ENCODE assay signal across 28 cellular contexts in genomic region chr22:37342065-37342464, GRCh38. TPM values are rescaled to one million over a fixed set of nuclear protein-coding genes. Genes with fewer than 3 reads are reported as not detected.
"Had no signal": no experiment of that assay in that cellular context is flagged by ENCODE, and none has a peak within 500 bp of the region (broad histone marks: within the 10 kb centered on the region; RNA-seq: fewer than 3 reads in every experiment).

No MANE protein-coding gene starts in this region.

- H3K27ac Mint-ChIP-seq: activated CD4-positive, alpha-beta memory T cell treated with anti-CD3 and anti-CD28 coated beads for 36 hours; activated CD4-positive, alpha-beta T cell treated with anti-CD3 and anti-CD28 coated beads for 36 hours; activated naive CD4-positive, alpha-beta T cell treated with anti-CD3 and anti-CD28 coated beads, Interleukin-2, amount 10 ng/mL, durations not matched to agents 7 days and 5 days; activated naive CD8-positive, alpha-beta T cell; T-helper 2 cell treated with Interferon-gamma antibody and Interleukin-4, amounts not matched to agents 5 μg/mL and 100 μg/mL, for 36 hours had no signal

- ATAC-seq: activated CD4-positive, alpha-beta T cell treated with anti-CD3 and anti-CD28 coated beads for 36 hours; activated CD4-positive, CD25-positive, alpha-beta regulatory T cell treated with anti-CD3 and anti-CD28 coated beads, Interleukin-2, amount 50 U/mL, for 24 hours; Panc1 had no signal

- H3K9me3 ChIP-seq: ascending aorta, breast epithelium, MG63, SJCRH30 had no signal

- H3K27me3 ChIP-seq: ascending aorta, breast epithelium, MG63 had no signal

- FAIRE-seq: TTC549 had no signal

- H3K4me1 ChIP-seq: ascending aorta, breast epithelium had no signal

- H3K27me3 Mint-ChIP-seq: activated CD4-positive, alpha-beta T cell treated with anti-CD3 and anti-CD28 coated beads for 36 hours had no signal

- H3K4me3 ChIP-seq: ascending aorta, breast epithelium, MG63, SJCRH30, SK-N-MC had no signal

- H3K4me3 Mint-ChIP-seq: activated CD4-positive, alpha-beta memory T cell treated with anti-CD3 and anti-CD28 coated beads for 36 hours; activated CD4-positive, alpha-beta T cell treated with anti-CD3 and anti-CD28 coated beads for 36 hours; activated naive CD4-positive, alpha-beta T cell treated with anti-CD3 and anti-CD28 coated beads, Interleukin-2, amount 10 ng/mL, durations not matched to agents 7 days and 5 days; activated naive CD8-positive, alpha-beta T cell; T-helper 2 cell treated with Interferon-gamma antibody and Interleukin-4, amounts not matched to agents 5 μg/mL and 100 μg/mL, for 36 hours had no signal

- DNase-seq: activated CD4-positive, alpha-beta memory T cell treated with anti-CD3 and anti-CD28 coated beads for 36 hours; activated CD4-positive, alpha-beta T cell treated with anti-CD3 and anti-CD28 coated beads for 36 hours; activated CD4-positive, alpha-beta T cell treated with anti-CD3 and anti-CD28 coated beads, Interleukin-2, amount 50 U/mL, for 1 hour; activated CD8-positive, alpha-beta memory T cell treated with anti-CD3 and anti-CD28 coated beads, Interleukin-2, amount 50 U/mL, for 4 hours; activated effector memory CD4-positive, alpha-beta T cell treated with Interleukin-2 at 50 U/mL for 16 hours; activated naive CD4-positive, alpha-beta T cell treated with anti-CD3 and anti-CD28 coated beads, Interleukin-2, amount 10 ng/mL, durations not matched to agents 7 days and 5 days; activated T-cell treated with anti-CD3 and anti-CD28 coated beads, Interleukin-2, amount 50 U/mL, for 48 hours; amygdala; Kasumi-1; MG63; MV-4-11; NCI-H1092; NCI-H1436 treated with DMSO at 0.1 percent for 48 hours; NCI-H1694 treated with DMSO at 0.1 percent for 48 hours; NCI-H2029; NCI-H345; NCI-H524 treated with DMSO at 0.1 percent for 48 hours; SHP77; SJCRH30 had no signal

- H3K27ac ChIP-seq: ascending aorta, breast epithelium, SJCRH30, SK-N-MC had no signal

- H3K4me1 Mint-ChIP-seq: activated naive CD4-positive, alpha-beta T cell treated with anti-CD3 and anti-CD28 coated beads, Interleukin-2, amount 10 ng/mL, durations not matched to agents 7 days and 5 days had no signal

- H3K36me3 Mint-ChIP-seq: activated CD4-positive, alpha-beta memory T cell treated with anti-CD3 and anti-CD28 coated beads for 36 hours; activated naive CD4-positive, alpha-beta T cell treated with anti-CD3 and anti-CD28 coated beads, Interleukin-2, amount 10 ng/mL, durations not matched to agents 7 days and 5 days; activated naive CD8-positive, alpha-beta T cell had no signal

- H3K36me3 ChIP-seq: ascending aorta, breast epithelium, MG63, SJCRH30 had no signal

RNA-seq across cellular contexts. Expression of gene CYTH4, which starts 59.8 kb away (rescaled TPM):
- total RNA-seq: NCI-H460, SJCRH30 had no signal
